In the genomic region with DNA sequence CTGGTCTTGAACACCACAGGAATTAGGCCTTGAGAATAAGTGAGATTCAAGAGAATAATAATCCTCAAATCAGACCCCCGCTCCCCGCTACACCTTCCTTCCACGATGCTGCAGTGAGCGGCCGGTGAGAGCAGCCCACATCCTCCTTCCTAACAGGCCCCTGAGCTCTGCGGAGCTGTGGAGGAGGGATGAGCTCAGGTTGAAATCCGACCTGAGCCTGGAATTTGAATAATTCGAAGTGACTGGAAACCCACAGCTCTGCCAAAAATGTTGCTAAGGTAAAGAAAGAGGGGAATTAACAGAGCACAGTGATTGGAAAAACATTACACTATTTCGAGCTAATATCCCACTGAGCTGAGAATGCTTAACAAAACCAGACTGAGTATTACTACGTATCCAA, we compare ENCODE assay signal across 19 cellular contexts.
A peak's percentile ranks its signal among the peaks of the same experiment; 100 is the strongest.
DNase-seq lines count a peak whose midpoint lies in the region; ATAC-seq, FAIRE-seq and TF ChIP-seq lines count a peak whose summit lies in the region.
"Had no signal": no experiment of that assay in that cellular context is flagged by ENCODE, and none has a peak within 500 bp of the region (broad histone marks: within the 10 kb centered on the region; RNA-seq: fewer than 3 reads in every experiment).

No MANE protein-coding gene starts in this region.

- H3K9ac ChIP-seq in SK-N-SH: no peak overlapping the region
- H3K9ac ChIP-seq: BLaER1 had no signal

- H3F3A ChIP-seq in SK-N-SH (replicated peaks; ENCODE audit: insufficient read depth): no peaks in the 10 kb centered on the region

- H3K27ac Mint-ChIP-seq in chondrocyte (ENCODE audit: unreplicated experiment) (peak overlapping the region; percentile 95), immature natural killer cell (no peak overlapping the region)
- H3K27ac Mint-ChIP-seq: activated T-cell treated with anti-CD3 and anti-CD28 coated beads, Interleukin-2, amount 50 U/mL, for 24 hours had no signal

- H3K9me3 Mint-ChIP-seq in chondrocyte (ENCODE audit: low read depth): peaks cover 5% of the 10 kb centered on the region
- peaks cover 0 to 5% (median 0%) of the 10 kb centered on the region in 6 donors for H3K9me3 Mint-ChIP-seq in immature natural killer cell

- H3K36me3 ChIP-seq in SK-N-SH (replicated peaks in 1 of 2; ENCODE audit: control insufficient read depth in 1 of 2, insufficient read depth in 2 of 2, low read length in 1 of 2): no peaks in the 10 kb centered on the region
- H3K36me3 ChIP-seq: adrenal gland, BLaER1, upper lobe of right lung had no signal

- no peak overlapping the region for H3K4me2 ChIP-seq in SK-N-SH
- H3K4me2 ChIP-seq: BLaER1 had no signal

- no peak overlapping the region for H2AFZ ChIP-seq in SK-N-SH (ENCODE audit: low read depth)

- no peaks in the 10 kb centered on the region for H3K4me1 ChIP-seq in SK-N-SH (ENCODE audit: control insufficient read depth in 1 of 2, insufficient read depth in 2 of 2, low read depth in 1 of 2, low read length in 1 of 2)
- H3K4me1 ChIP-seq: adrenal gland, BLaER1, upper lobe of right lung had no signal

- CTCF ChIA-PET in SK-N-SH (lab: Yijun Ruan, JAX): no interaction called here

- no peaks in the 10 kb centered on the region for H4K20me1 ChIP-seq in SK-N-SH (ENCODE audit: insufficient read depth)
- H4K20me1 ChIP-seq: BLaER1 had no signal

- H3K9me3 ChIP-seq in SK-N-SH: no peaks in the 10 kb centered on the region
- H3K9me3 ChIP-seq: adrenal gland, upper lobe of right lung had no signal

- DNase-seq in SK-N-SH: no peak
- DNase-seq in chondrocyte (ENCODE audit: low spot score): no peak
- DNase-seq in left kidney (ENCODE audit: low read depth, low spot score): peak; percentile 78
- peak; percentile 52 for DNase-seq in urothelium cell line (ENCODE audit: low spot score)
- no peak for DNase-seq in NK-92 (lab: John Stamatoyannopoulos, UW; ENCODE audit: unreplicated experiment)
- no peak for DNase-seq in immature natural killer cell
- no peak for DNase-seq in central memory CD4-positive, alpha-beta T cell
- DNase-seq: activated CD4-positive, CD25-positive, alpha-beta regulatory T cell treated with anti-CD3 and anti-CD28 coated beads, Interleukin-2, amount 50 U/mL, for 72 hours; activated naive CD4-positive, alpha-beta T cell; activated T-cell treated with anti-CD3 and anti-CD28 coated beads, Interleukin-2, amount 50 U/mL, for 24 hours; adrenal gland; naive B cell; NCI-H1436 treated with DMSO at 0.1 percent for 48 hours; NCI-H226; SHP77 treated with DMSO at 0.1 percent for 48 hours; upper lobe of right lung had no signal

- H3K9me2 ChIP-seq in SK-N-SH: no peaks in the 10 kb centered on the region

- no peak overlapping the region for H3K4me3 ChIP-seq in SK-N-SH (ENCODE audit: low read depth in 2 of 2, low read length in 1 of 2)
- H3K4me3 ChIP-seq: adrenal gland, BLaER1, upper lobe of right lung had no signal

- no peak for TF ChIP-seq CTCF in SK-N-SH (IDR thresholded peaks at IDR 0.05)
- TF ChIP-seq CTCF in chondrocyte (IDR thresholded peaks at IDR 0.05): no peak

- H3K27me3 Mint-ChIP-seq in chondrocyte (ENCODE audit: low read depth) (no peaks in the 10 kb centered on the region), immature natural killer cell (ENCODE audit: low read depth in 3 of 3) (peaks cover 0 to 4% (median 2%) of the 10 kb centered on the region in 3 donors)

- TF ChIP-seq RAD21 in SK-N-SH (IDR thresholded peaks at IDR 0.05; ENCODE audit: low read length): no peak

- no peak overlapping the region for H3K4me3 Mint-ChIP-seq in chondrocyte (ENCODE audit: unreplicated experiment)
- H3K4me3 Mint-ChIP-seq in immature natural killer cell: no peak overlapping the region
- H3K4me3 Mint-ChIP-seq: activated T-cell treated with anti-CD3 and anti-CD28 coated beads, Interleukin-2, amount 50 U/mL, for 24 hours; naive B cell had no signal

- no peak for TF ChIP-seq EP300 in SK-N-SH (IDR thresholded peaks at IDR 0.05; ENCODE audit: borderline replicate concordance in 1 of 2, low read depth in 1 of 2, low read length in 1 of 2)

- POLR2A ChIA-PET in SK-N-SH (lab: Yijun Ruan, JAX): no interaction called here

- no peak overlapping the region for H3K27ac ChIP-seq in SK-N-SH (ENCODE audit: low read depth in 2 of 2, low read length in 1 of 2)
- H3K27ac ChIP-seq: adrenal gland, BLaER1, upper lobe of right lung had no signal

- peak; percentile 26; the same call in 2 of the 3 replicates for ATAC-seq in SK-N-SH treated with all-trans-retinoic acid at 6 μM for 48 hours
- ATAC-seq: upper lobe of right lung had no signal

- H3K4me1 Mint-ChIP-seq in chondrocyte (ENCODE audit: low read depth): peaks cover 42% of the 10 kb centered on the region
- no peaks in the 10 kb centered on the region for H3K4me1 Mint-ChIP-seq in immature natural killer cell
- H3K4me1 Mint-ChIP-seq: naive B cell had no signal

- WGBS in SK-N-SH (ENCODE audit: low lambda C conversion rate): 57% methylated on average over 10 of the region's 10 CpGs

- FAIRE-seq in urothelium cell line (lab: Jason Lieb, UNC): no peak
- FAIRE-seq: H54 had no signal

- H3K79me2 ChIP-seq in SK-N-SH (ENCODE audit: insufficient read depth): no peaks in the 10 kb centered on the region

- no peaks in the 10 kb centered on the region for H3K27me3 ChIP-seq in SK-N-SH (ENCODE audit: insufficient read depth)
- H3K27me3 ChIP-seq: adrenal gland, BLaER1, upper lobe of right lung had no signal

- H3K36me3 Mint-ChIP-seq in chondrocyte (ENCODE audit: low read depth) (peaks cover under 1% of the 10 kb centered on the region), immature natural killer cell (no peaks in the 10 kb centered on the region)

TF ChIP-seq in SK-N-SH treated with all-trans-retinoic acid at 6 μM for 48 hours, 23 proteins besides CTCF, POLR2A, EP300 and RAD21:
- no peak for TF ChIP-seq PPARA (CRISPR knock-in tag; IDR thresholded peaks at IDR 0.05; ENCODE audit: borderline replicate concordance)
- TF ChIP-seq ISL1 (CRISPR knock-in tag; IDR thresholded peaks at IDR 0.05): no peak
- no peak for TF ChIP-seq BACH2 (CRISPR knock-in tag; IDR thresholded peaks at IDR 0.05; ENCODE audit: borderline replicate concordance)
- TF ChIP-seq TCF4 (CRISPR knock-in tag; IDR thresholded peaks at IDR 0.05; ENCODE audit: borderline replicate concordance): no peak
- TF ChIP-seq, protein P1, sequence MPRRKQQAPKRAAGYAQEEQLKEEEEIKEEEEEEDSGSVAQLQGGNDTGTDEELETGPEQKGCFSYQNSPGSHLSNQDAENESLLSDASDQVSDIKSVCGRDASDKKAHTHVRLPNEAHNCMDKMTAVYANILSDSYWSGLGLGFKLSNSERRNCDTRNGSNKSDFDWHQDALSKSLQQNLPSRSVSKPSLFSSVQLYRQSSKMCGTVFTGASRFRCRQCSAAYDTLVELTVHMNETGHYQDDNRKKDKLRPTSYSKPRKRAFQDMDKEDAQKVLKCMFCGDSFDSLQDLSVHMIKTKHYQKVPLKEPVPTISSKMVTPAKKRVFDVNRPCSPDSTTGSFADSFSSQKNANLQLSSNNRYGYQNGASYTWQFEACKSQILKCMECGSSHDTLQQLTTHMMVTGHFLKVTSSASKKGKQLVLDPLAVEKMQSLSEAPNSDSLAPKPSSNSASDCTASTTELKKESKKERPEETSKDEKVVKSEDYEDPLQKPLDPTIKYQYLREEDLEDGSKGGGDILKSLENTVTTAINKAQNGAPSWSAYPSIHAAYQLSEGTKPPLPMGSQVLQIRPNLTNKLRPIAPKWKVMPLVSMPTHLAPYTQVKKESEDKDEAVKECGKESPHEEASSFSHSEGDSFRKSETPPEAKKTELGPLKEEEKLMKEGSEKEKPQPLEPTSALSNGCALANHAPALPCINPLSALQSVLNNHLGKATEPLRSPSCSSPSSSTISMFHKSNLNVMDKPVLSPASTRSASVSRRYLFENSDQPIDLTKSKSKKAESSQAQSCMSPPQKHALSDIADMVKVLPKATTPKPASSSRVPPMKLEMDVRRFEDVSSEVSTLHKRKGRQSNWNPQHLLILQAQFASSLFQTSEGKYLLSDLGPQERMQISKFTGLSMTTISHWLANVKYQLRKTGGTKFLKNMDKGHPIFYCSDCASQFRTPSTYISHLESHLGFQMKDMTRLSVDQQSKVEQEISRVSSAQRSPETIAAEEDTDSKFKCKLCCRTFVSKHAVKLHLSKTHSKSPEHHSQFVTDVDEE (CRISPR knock-in tag; IDR thresholded peaks at IDR 0.05): no peak
- TF ChIP-seq CSDC2 (CRISPR knock-in tag; IDR thresholded peaks at IDR 0.05): no peak

TF ChIP-seq in SK-N-SH, 30 proteins besides CTCF, POLR2A, EP300 and RAD21 (continues in another document):
- TF ChIP-seq, protein P2, sequence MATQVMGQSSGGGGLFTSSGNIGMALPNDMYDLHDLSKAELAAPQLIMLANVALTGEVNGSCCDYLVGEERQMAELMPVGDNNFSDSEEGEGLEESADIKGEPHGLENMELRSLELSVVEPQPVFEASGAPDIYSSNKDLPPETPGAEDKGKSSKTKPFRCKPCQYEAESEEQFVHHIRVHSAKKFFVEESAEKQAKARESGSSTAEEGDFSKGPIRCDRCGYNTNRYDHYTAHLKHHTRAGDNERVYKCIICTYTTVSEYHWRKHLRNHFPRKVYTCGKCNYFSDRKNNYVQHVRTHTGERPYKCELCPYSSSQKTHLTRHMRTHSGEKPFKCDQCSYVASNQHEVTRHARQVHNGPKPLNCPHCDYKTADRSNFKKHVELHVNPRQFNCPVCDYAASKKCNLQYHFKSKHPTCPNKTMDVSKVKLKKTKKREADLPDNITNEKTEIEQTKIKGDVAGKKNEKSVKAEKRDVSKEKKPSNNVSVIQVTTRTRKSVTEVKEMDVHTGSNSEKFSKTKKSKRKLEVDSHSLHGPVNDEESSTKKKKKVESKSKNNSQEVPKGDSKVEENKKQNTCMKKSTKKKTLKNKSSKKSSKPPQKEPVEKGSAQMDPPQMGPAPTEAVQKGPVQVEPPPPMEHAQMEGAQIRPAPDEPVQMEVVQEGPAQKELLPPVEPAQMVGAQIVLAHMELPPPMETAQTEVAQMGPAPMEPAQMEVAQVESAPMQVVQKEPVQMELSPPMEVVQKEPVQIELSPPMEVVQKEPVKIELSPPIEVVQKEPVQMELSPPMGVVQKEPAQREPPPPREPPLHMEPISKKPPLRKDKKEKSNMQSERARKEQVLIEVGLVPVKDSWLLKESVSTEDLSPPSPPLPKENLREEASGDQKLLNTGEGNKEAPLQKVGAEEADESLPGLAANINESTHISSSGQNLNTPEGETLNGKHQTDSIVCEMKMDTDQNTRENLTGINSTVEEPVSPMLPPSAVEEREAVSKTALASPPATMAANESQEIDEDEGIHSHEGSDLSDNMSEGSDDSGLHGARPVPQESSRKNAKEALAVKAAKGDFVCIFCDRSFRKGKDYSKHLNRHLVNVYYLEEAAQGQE (IDR thresholded peaks at IDR 0.05; ENCODE audit: low read depth, low read length): no peak
- TF ChIP-seq YY1 (IDR thresholded peaks at IDR 0.05; ENCODE audit: low read depth) (no peak), TCF12 (IDR thresholded peaks at IDR 0.05) (no peak)

Comparison
In these comparisons a context has a peak if more than half of its experiments do, and no peak if none do; other contexts are left out.
1. DNase-seq: peak in left kidney (single experiment) and urothelium cell line (single experiment); none in SK-N-SH (single experiment), chondrocyte (single experiment), NK-92 (single experiment), immature natural killer cell (0 of 3) and central memory CD4-positive, alpha-beta T cell (single experiment).